8 cellular contexts compared by ENCODE assay signal in the genomic region with DNA sequence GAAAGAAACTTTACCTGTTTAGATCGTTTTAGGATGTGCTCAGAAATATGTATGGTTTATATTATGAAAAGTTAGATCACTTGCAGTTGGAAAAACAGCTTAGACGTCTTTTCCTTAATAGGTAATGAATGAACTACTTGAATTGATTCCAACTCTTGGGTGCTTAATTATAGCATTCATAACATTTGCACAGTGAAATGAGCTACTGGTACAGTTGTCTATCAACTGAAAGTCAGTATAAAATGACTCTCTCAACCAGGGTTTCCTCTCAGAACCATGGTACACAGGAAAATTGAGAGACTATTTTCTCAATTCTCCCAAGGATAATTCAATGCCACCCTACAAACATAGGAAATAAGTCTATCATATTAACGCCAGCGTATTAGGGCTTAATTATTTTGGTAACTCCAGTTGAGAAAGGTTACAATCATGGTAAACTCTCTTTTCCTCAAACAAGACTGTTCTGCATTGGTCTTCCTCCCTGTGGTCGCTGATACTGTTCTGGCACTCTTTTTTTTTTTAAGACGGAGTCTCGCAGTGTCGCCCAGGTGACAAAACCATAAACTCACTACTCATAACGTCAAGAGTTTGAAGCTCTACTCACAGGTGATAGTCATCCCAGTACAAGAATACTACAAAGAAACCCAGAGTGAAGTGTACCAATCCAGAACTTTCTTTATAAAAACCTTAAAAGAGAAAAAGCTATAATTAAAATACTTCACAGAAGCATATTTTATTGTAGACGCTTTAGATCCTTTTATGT. TPM values are rescaled to one million over a fixed set of nuclear protein-coding genes. Genes with fewer than 3 reads are reported as not detected.
DNase-seq lines count a peak whose midpoint lies in the region; ATAC-seq, FAIRE-seq and TF ChIP-seq lines count a peak whose summit lies in the region.

No MANE protein-coding gene starts in this region.

- H3K4me3 Mint-ChIP-seq in activated naive CD4-positive, alpha-beta T cell treated with anti-CD3 and anti-CD28 coated beads, Interleukin-2, amount 50 U/mL, for 24 hours: peak overlapping the region; percentile 26
- H3K4me3 Mint-ChIP-seq in endodermal cell: peak overlapping the region; percentile 87

- H3K9me3 ChIP-seq in endodermal cell (ENCODE audit: control insufficient read depth, low read length): peaks cover 10% of the 10 kb centered on the region

- ATAC-seq in HG02623 (IDR thresholded peaks at IDR 0.05; ENCODE audit: unreplicated experiment) (peak; percentile 41), HG02678 (IDR thresholded peaks at IDR 0.05; ENCODE audit: unreplicated experiment) (no peak)

- H3K27me3 ChIP-seq in endodermal cell (ENCODE audit: control insufficient read depth, insufficient read depth, low read length, poor library complexity, severe bottlenecking): no peaks in the 10 kb centered on the region

- no peak for FAIRE-seq in urothelium cell line (lab: Jason Lieb, UNC)

- no peak for TF ChIP-seq CTCF in endodermal cell (conservative IDR thresholded peaks at IDR 0.05)

- no peak overlapping the region for H3K27ac ChIP-seq in endodermal cell (ENCODE audit: low read depth, low read length)

- H3K36me3 ChIP-seq in endodermal cell (ENCODE audit: control insufficient read depth, insufficient read depth, low read length): peaks cover 17% of the 10 kb centered on the region

- 55 to 67% methylated on average over 6 to 10 of the region's 10 CpGs for WGBS in endodermal cell (ENCODE audit: insufficient coverage in 1 of 2, insufficient read length in 1 of 2), 2 experiments

- peaks cover 25% of the 10 kb centered on the region for H3K4me1 Mint-ChIP-seq in activated naive CD4-positive, alpha-beta T cell treated with anti-CD3 and anti-CD28 coated beads, Interleukin-2, amount 50 U/mL, for 24 hours
- peaks cover 24% of the 10 kb centered on the region for H3K4me1 Mint-ChIP-seq in endodermal cell

- H3K4me1 ChIP-seq in endodermal cell (ENCODE audit: control insufficient read depth, insufficient read depth, low read length): peaks cover 5% of the 10 kb centered on the region

- peak overlapping the region; percentile 87 for H3K9ac ChIP-seq in endodermal cell (ENCODE audit: extremely low read depth, low read length, poor library complexity, severe bottlenecking)

- H3K27ac Mint-ChIP-seq in activated naive CD4-positive, alpha-beta T cell treated with anti-CD3 and anti-CD28 coated beads, Interleukin-2, amount 50 U/mL, for 24 hours: no peak overlapping the region
- no peak overlapping the region for H3K27ac Mint-ChIP-seq in endodermal cell

- no peaks in the 10 kb centered on the region for H3K36me3 Mint-ChIP-seq in activated naive CD4-positive, alpha-beta T cell treated with anti-CD3 and anti-CD28 coated beads, Interleukin-2, amount 50 U/mL, for 24 hours
- H3K36me3 Mint-ChIP-seq in endodermal cell (ENCODE audit: low read depth): peaks cover 17% of the 10 kb centered on the region

- H3K27me3 Mint-ChIP-seq in activated naive CD4-positive, alpha-beta T cell treated with anti-CD3 and anti-CD28 coated beads, Interleukin-2, amount 50 U/mL, for 24 hours: peaks cover 1% of the 10 kb centered on the region
- no peaks in the 10 kb centered on the region for H3K27me3 Mint-ChIP-seq in endodermal cell (ENCODE audit: insufficient read depth)

- peak overlapping the region; percentile 91 for H3K4me3 ChIP-seq in endodermal cell (ENCODE audit: low read length)

- no peak for DNase-seq in activated naive CD4-positive, alpha-beta T cell treated with Interleukin-2 at 50 U/mL for 16 hours
- peak; percentile 56 to 67 for DNase-seq in NCI-H526 (lab: John Stamatoyannopoulos, UW)
- no peak for DNase-seq in endodermal cell
- DNase-seq in urothelium cell line (ENCODE audit: low spot score): peak; percentile 13
- DNase-seq in DMS153 treated with DMSO at 0.1 percent for 48 hours (lab: John Stamatoyannopoulos, UW; ENCODE audit: unreplicated experiment): no peak

- H3K9me3 Mint-ChIP-seq in activated naive CD4-positive, alpha-beta T cell treated with anti-CD3 and anti-CD28 coated beads, Interleukin-2, amount 50 U/mL, for 24 hours: no peaks in the 10 kb centered on the region
- H3K9me3 Mint-ChIP-seq in endodermal cell: peaks cover 10% of the 10 kb centered on the region

RNA-seq across cellular contexts. Expression of gene ANLN, which starts 2.0 kb away (rescaled TPM):
- 100 to 1,000 TPM in 1 of 2 donors, 10 to 100 TPM in 1; 78.6 to 138 TPM for total RNA-seq in endodermal cell
- polyA plus RNA-seq in endodermal cell (2013, experiment 1 of 2): 70.6 TPM
- polyA plus RNA-seq in endodermal cell (2013, experiment 2 of 2): 77.8 TPM

Comparison
In these comparisons a context has a peak if more than half of its experiments do, and no peak if none do; other contexts are left out.
1. DNase-seq: peak in NCI-H526 (2 of 2) and urothelium cell line (single experiment); none in activated naive CD4-positive, alpha-beta T cell treated with Interleukin-2 at 50 U/mL for 16 hours (single experiment), endodermal cell (single experiment) and DMS153 treated with DMSO at 0.1 percent for 48 hours (single experiment).